ENCODE assay signal across 9 cellular contexts in genomic region chr10:110399163-110400094, GRCh38.
A peak's percentile ranks its signal among the peaks of the same experiment; 100 is the strongest.
DNase-seq lines count a peak whose midpoint lies in the region; ATAC-seq and TF ChIP-seq lines count a peak whose summit lies in the region.
"Had no signal": no experiment of that assay in that cellular context is flagged by ENCODE, and none has a peak within 500 bp of the region (broad histone marks: within the 10 kb centered on the region; RNA-seq: fewer than 3 reads in every experiment).

No MANE protein-coding gene starts in this region.

- H3K4me1 ChIP-seq in SK-N-SH (ENCODE audit: control insufficient read depth in 1 of 2, insufficient read depth in 2 of 2, low read depth in 1 of 2, low read length in 1 of 2): peaks cover 19 to 39% of the 10 kb centered on the region in 2 experiments; a peak in 3 of 4 replicates
- peaks cover 25% of the 10 kb centered on the region for H3K4me1 ChIP-seq in fibroblast of lung (ENCODE audit: control insufficient read depth, extremely low read depth, insufficient read depth, low read length)

- DNase-seq in GM03348 (ENCODE audit: low spot score): peak; percentile 86
- DNase-seq in SK-N-SH: no peak
- DNase-seq in fibroblast of lung (ENCODE audit: low read depth in 2 of 2): peak; percentile 96 to 99
- DNase-seq in pulmonary artery endothelial cell (ENCODE audit: low read depth, low spot score): peak; percentile 98
- no peak for DNase-seq in stimulated activated CD4-positive, alpha-beta T cell treated with anti-CD3 and anti-CD28 coated beads, Interleukin-4, amount 100 ng/mL, for 1 hour
- no peak for DNase-seq in stimulated activated naive CD4-positive, alpha-beta T cell (lab: John Stamatoyannopoulos, UW)
- no peak for DNase-seq in NCI-H2196 (lab: John Stamatoyannopoulos, UW; ENCODE audit: unreplicated experiment)
- DNase-seq: stimulated activated naive CD8-positive, alpha-beta T cell treated with anti-CD3 and anti-CD28 coated beads, Interleukin-15, amount 100 ng/mL, for 72 hours had no signal

- H3K27me3 ChIP-seq in SK-N-SH (ENCODE audit: insufficient read depth) (no peaks in the 10 kb centered on the region), fibroblast of lung (ENCODE audit: control insufficient read depth, insufficient read depth, low read length) (no peaks in the 10 kb centered on the region)

- H3K9ac ChIP-seq in SK-N-SH (peak overlapping the region; percentile 70), fibroblast of lung (ENCODE audit: insufficient read depth, low read length) (peak overlapping the region; percentile 68)

- POLR2A ChIA-PET in SK-N-SH (lab: Yijun Ruan, JAX): no interaction called here

- H3K79me2 ChIP-seq in SK-N-SH (ENCODE audit: insufficient read depth): no peaks in the 10 kb centered on the region
- no peaks in the 10 kb centered on the region for H3K79me2 ChIP-seq in fibroblast of lung (ENCODE audit: control insufficient read depth, insufficient read depth, low read length)

- TF ChIP-seq CTCF in SK-N-SH (IDR thresholded peaks at IDR 0.05) (no peak), fibroblast of lung (conservative IDR thresholded peaks at IDR 0.05 in 1 of 2, IDR thresholded peaks at IDR 0.05 in 1 of 2; ENCODE audit: low read depth in 1 of 2, low read length in 2 of 2) (no peak)

- H3K9me2 ChIP-seq in SK-N-SH: no peaks in the 10 kb centered on the region

- no peak overlapping the region for H2AFZ ChIP-seq in SK-N-SH (ENCODE audit: low read depth)
- H2AFZ ChIP-seq in fibroblast of lung (ENCODE audit: low read length): no peak overlapping the region

- ATAC-seq in HG03108 (IDR thresholded peaks at IDR 0.05; ENCODE audit: unreplicated experiment): no peak
- ATAC-seq: stimulated activated naive CD8-positive, alpha-beta T cell treated with anti-CD3 and anti-CD28 coated beads, Interleukin-15, amount 100 ng/mL, for 72 hours had no signal

- TF ChIP-seq EP300 in SK-N-SH (IDR thresholded peaks at IDR 0.05; ENCODE audit: borderline replicate concordance in 1 of 2, low read depth in 1 of 2, low read length in 1 of 2): peak in 1 of 2 experiments; percentile 90; a peak in 2 of 4 replicates

- H3K27ac ChIP-seq in SK-N-SH (ENCODE audit: low read depth in 2 of 2, low read length in 1 of 2): peak overlapping the region; percentile 58 to 96; a peak in 3 of 4 replicates
- peak overlapping the region; percentile 99 for H3K27ac ChIP-seq in fibroblast of lung (ENCODE audit: insufficient read depth, low read length)

- H4K20me1 ChIP-seq in SK-N-SH (ENCODE audit: insufficient read depth) (no peaks in the 10 kb centered on the region), fibroblast of lung (ENCODE audit: control insufficient read depth, extremely low read depth, insufficient read depth, low read length) (no peaks in the 10 kb centered on the region)

- H3F3A ChIP-seq in SK-N-SH (replicated peaks; ENCODE audit: insufficient read depth): peaks cover 13% of the 10 kb centered on the region

- WGBS in SK-N-SH (ENCODE audit: low lambda C conversion rate): 23% methylated on average over 9 of the region's 9 CpGs

- H3K4me2 ChIP-seq in SK-N-SH (peak overlapping the region; percentile 65), fibroblast of lung (ENCODE audit: extremely low read depth, insufficient read depth, low read length) (peak overlapping the region; percentile 87)

- CTCF ChIA-PET in SK-N-SH (lab: Yijun Ruan, JAX): no interaction called here

- no peaks in the 10 kb centered on the region for H3K36me3 ChIP-seq in SK-N-SH (replicated peaks in 1 of 2; ENCODE audit: control insufficient read depth in 1 of 2, insufficient read depth in 2 of 2, low read length in 1 of 2)
- H3K36me3 ChIP-seq in fibroblast of lung (ENCODE audit: control insufficient read depth, insufficient read depth, low read length): no peaks in the 10 kb centered on the region

- no peak for TF ChIP-seq RAD21 in SK-N-SH (IDR thresholded peaks at IDR 0.05; ENCODE audit: low read length)

- H3K4me3 ChIP-seq in SK-N-SH (ENCODE audit: low read depth in 2 of 2, low read length in 1 of 2): peak overlapping the region in 1 of 2 experiments; percentile 24; a peak in 2 of 4 replicates
- H3K4me3 ChIP-seq in fibroblast of lung (replicated peaks in 1 of 4; ENCODE audit: control extremely low read depth in 1 of 4, insufficient read depth in 1 of 4, low read depth in 3 of 4, low read length in 4 of 4): peak overlapping the region in 2 of 4 experiments; percentile 6 to 20

- no peaks in the 10 kb centered on the region for H3K9me3 ChIP-seq in SK-N-SH
- H3K9me3 ChIP-seq in fibroblast of lung (ENCODE audit: control insufficient read depth, insufficient read depth, low read depth, low read length): no peaks in the 10 kb centered on the region

TF ChIP-seq in SK-N-SH, 30 proteins besides CTCF, POLR2A, EP300 and RAD21 (continues in another document):
- TF ChIP-seq YY1 (IDR thresholded peaks at IDR 0.05; ENCODE audit: low read depth) (no peak; the same call in 1 of the 2 replicates), GATA2 (CRISPR knock-in tag; IDR thresholded peaks at IDR 0.05) (no peak), MEF2A (IDR thresholded peaks at IDR 0.05; ENCODE audit: borderline replicate concordance, low read depth) (peak; percentile 26; the same call in 1 of the 2 replicates), TCF12 (IDR thresholded peaks at IDR 0.05) (peak; percentile 89), NFIC (IDR thresholded peaks at IDR 0.05; ENCODE audit: borderline replicate concordance) (peak; percentile 96), SIN3A (IDR thresholded peaks at IDR 0.05; ENCODE audit: borderline replicate concordance, low read depth, low read length) (peak; percentile 63; the same call in 1 of the 2 replicates), REST (IDR thresholded peaks at IDR 0.05; ENCODE audit: low read depth, low read length) (no peak), ELF1 (IDR thresholded peaks at IDR 0.05) (peak; percentile 87), CHD2 (IDR thresholded peaks at IDR 0.05; ENCODE audit: low read length, partially characterized antibody) (no peak), TAF1 (IDR thresholded peaks at IDR 0.05; ENCODE audit: borderline replicate concordance, low read depth, low read length) (no peak; the same call in 1 of the 2 replicates), ZBTB33 (IDR thresholded peaks at IDR 0.05; ENCODE audit: borderline replicate concordance, low read depth) (peak; percentile 75; the same call in 1 of the 2 replicates), MXI1 (IDR thresholded peaks at IDR 0.05; ENCODE audit: low read depth, low read length) (no peak)
- TF ChIP-seq, protein P1, sequence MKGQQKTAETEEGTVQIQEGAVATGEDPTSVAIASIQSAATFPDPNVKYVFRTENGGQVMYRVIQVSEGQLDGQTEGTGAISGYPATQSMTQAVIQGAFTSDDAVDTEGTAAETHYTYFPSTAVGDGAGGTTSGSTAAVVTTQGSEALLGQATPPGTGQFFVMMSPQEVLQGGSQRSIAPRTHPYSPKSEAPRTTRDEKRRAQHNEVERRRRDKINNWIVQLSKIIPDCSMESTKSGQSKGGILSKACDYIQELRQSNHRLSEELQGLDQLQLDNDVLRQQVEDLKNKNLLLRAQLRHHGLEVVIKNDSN (IDR thresholded peaks at IDR 0.05; ENCODE audit: borderline replicate concordance, low read depth): no peak
- TF ChIP-seq, protein P2, sequence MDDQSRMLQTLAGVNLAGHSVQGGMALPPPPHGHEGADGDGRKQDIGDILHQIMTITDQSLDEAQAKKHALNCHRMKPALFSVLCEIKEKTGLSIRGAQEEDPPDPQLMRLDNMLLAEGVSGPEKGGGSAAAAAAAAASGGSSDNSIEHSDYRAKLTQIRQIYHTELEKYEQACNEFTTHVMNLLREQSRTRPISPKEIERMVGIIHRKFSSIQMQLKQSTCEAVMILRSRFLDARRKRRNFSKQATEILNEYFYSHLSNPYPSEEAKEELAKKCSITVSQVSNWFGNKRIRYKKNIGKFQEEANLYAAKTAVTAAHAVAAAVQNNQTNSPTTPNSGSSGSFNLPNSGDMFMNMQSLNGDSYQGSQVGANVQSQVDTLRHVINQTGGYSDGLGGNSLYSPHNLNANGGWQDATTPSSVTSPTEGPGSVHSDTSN (IDR thresholded peaks at IDR 0.05): peak; percentile 67

Comparison
In these comparisons a context has a peak if more than half of its experiments do, and no peak if none do; other contexts are left out.
1. DNase-seq: peak in GM03348 (single experiment), fibroblast of lung (2 of 2) and pulmonary artery endothelial cell (single experiment); none in SK-N-SH (single experiment), stimulated activated CD4-positive, alpha-beta T cell treated with anti-CD3 and anti-CD28 coated beads, Interleukin-4, amount 100 ng/mL, for 1 hour (single experiment), stimulated activated naive CD4-positive, alpha-beta T cell (0 of 6) and NCI-H2196 (single experiment).